In genomic region chr16:927406-927805, GRCh38 we compare ENCODE assay signal across 21 cellular contexts. TPM values are rescaled to one million over a fixed set of nuclear protein-coding genes. Genes with fewer than 3 reads are reported as not detected.
DNase-seq lines count a peak whose midpoint lies in the region; ATAC-seq, FAIRE-seq and TF ChIP-seq lines count a peak whose summit lies in the region.
"Had no signal": no experiment of that assay in that cellular context is flagged by ENCODE, and none has a peak within 500 bp of the region (broad histone marks: within the 10 kb centered on the region; RNA-seq: fewer than 3 reads in every experiment).

No MANE protein-coding gene starts in this region.

- H3K27ac Mint-ChIP-seq in natural killer cell treated with Interleukin-12 subunit alpha and Interleukin-12 subunit beta and Interleukin-15 and Interleukin-18, amount 100 ng/mL, for 72 hours: no peak overlapping the region
- H3K27ac Mint-ChIP-seq in natural killer cell (no peak overlapping the region), neural progenitor cell (no peak overlapping the region)
- H3K27ac Mint-ChIP-seq: CD4-positive, CD25-positive, alpha-beta regulatory T cell; CD8-positive, alpha-beta T cell; GM23338; H9 had no signal

- H3K9me3 Mint-ChIP-seq in natural killer cell treated with Interleukin-12 subunit alpha and Interleukin-12 subunit beta and Interleukin-15 and Interleukin-18, amount 100 ng/mL, for 72 hours: peaks cover 2% of the 10 kb centered on the region
- H3K9me3 Mint-ChIP-seq in natural killer cell (no peaks in the 10 kb centered on the region), neural progenitor cell (peaks cover 12% of the 10 kb centered on the region)

- H3K4me2 ChIP-seq in neural progenitor cell: no peak overlapping the region
- H3K4me2 ChIP-seq: BLaER1, GM23338 had no signal

- H3K79me2 ChIP-seq in neural progenitor cell (ENCODE audit: low read depth): no peaks in the 10 kb centered on the region

- H3K4me3 Mint-ChIP-seq in natural killer cell treated with Interleukin-12 subunit alpha and Interleukin-12 subunit beta and Interleukin-15 and Interleukin-18, amount 100 ng/mL, for 72 hours: no peak overlapping the region
- no peak overlapping the region for H3K4me3 Mint-ChIP-seq in natural killer cell
- H3K4me3 Mint-ChIP-seq in neural progenitor cell: no peak overlapping the region
- H3K4me3 Mint-ChIP-seq: CD4-positive, CD25-positive, alpha-beta regulatory T cell; CD8-positive, alpha-beta T cell; GM23338; H9 had no signal

- H4K20me1 ChIP-seq in neural progenitor cell (ENCODE audit: low read depth): no peaks in the 10 kb centered on the region

- intact Hi-C loops in natural killer cell (cut with micrococcal nuclease) (no loop called here), kidney (cut with DNase I) (no loop called here), spleen (cut with DNase I; ENCODE audit: low total_unique reads) (no loop called here)

- H3K4me1 ChIP-seq in kidney (ENCODE audit: control insufficient read depth in 1 of 2, insufficient read depth in 1 of 2, low read depth in 1 of 2, low read length in 2 of 2) (peaks cover 0 to 6% of the 10 kb centered on the region in 2 donors), neural progenitor cell (no peaks in the 10 kb centered on the region), spleen (no peaks in the 10 kb centered on the region)
- H3K4me1 ChIP-seq: Caco-2 had no signal

- 93 to 99% (median 97%) methylated on average over 14 to 15 of the region's 15 CpGs for WGBS in spleen, 5 donors

- H3K4me1 Mint-ChIP-seq in natural killer cell treated with Interleukin-12 subunit alpha and Interleukin-12 subunit beta and Interleukin-15 and Interleukin-18, amount 100 ng/mL, for 72 hours (ENCODE audit: low read depth in 2 of 2): no peaks in the 10 kb centered on the region
- H3K4me1 Mint-ChIP-seq in natural killer cell (no peaks in the 10 kb centered on the region), neural progenitor cell (peaks cover 20% of the 10 kb centered on the region)

- H2AFZ ChIP-seq in neural progenitor cell (replicated peaks): no peak overlapping the region
- H2AFZ ChIP-seq: GM23338 had no signal

- H3K27ac ChIP-seq in kidney (ENCODE audit: low read depth in 2 of 2, low read length in 2 of 2) (no peak overlapping the region), neural progenitor cell (no peak overlapping the region), spleen (no peak overlapping the region)
- H3K27ac ChIP-seq: BLaER1, C4-2B had no signal

- TF ChIP-seq CTCF in natural killer cell (IDR thresholded peaks at IDR 0.05) (no peak), kidney (IDR thresholded peaks at IDR 0.05; ENCODE audit: borderline replicate concordance, extremely low read depth, insufficient read depth) (no peak), neural progenitor cell (IDR thresholded peaks at IDR 0.05) (no peak), spleen (IDR thresholded peaks at IDR 0.05 in 8 of 11, conservative IDR thresholded peaks at IDR 0.05 in 3 of 11) (no peak)

- H3K9me3 ChIP-seq in kidney (ENCODE audit: control insufficient read depth in 1 of 2, low read length in 2 of 2) (no peaks in the 10 kb centered on the region), neural progenitor cell (ENCODE audit: low read depth) (no peaks in the 10 kb centered on the region), spleen (peaks cover 0 to 11% (median 4%) of the 10 kb centered on the region in 8 donors)
- H3K9me3 ChIP-seq: Caco-2 had no signal

- DNase-seq in natural killer cell treated with Interleukin-12 subunit alpha and Interleukin-12 subunit beta and Interleukin-15 and Interleukin-18, amount 100 ng/mL, for 72 hours (ENCODE audit: low spot score): peak; percentile 15
- DNase-seq in natural killer cell (no peak), kidney (peak; percentile 75), neural progenitor cell (ENCODE audit: low spot score) (peak; percentile 26), spleen (peak; percentile 41), DMS 273 (lab: John Stamatoyannopoulos, UW; ENCODE audit: unreplicated experiment) (no peak), NCI-H187 treated with DMSO at 0.1 percent for 48 hours (lab: John Stamatoyannopoulos, UW) (no peak)
- no peak for DNase-seq in activated naive CD4-positive, alpha-beta T cell treated with anti-CD3 and anti-CD28 coated beads, Interleukin-2, amount 50 U/mL, for 16 hours
- DNase-seq: Caco-2; CD4-positive, CD25-positive, alpha-beta regulatory T cell; CD8-positive, alpha-beta T cell; DMS 273 treated with DMSO at 0.1 percent for 48 hours; DMS79; EL; GDM1; H9 had no signal

- H3K36me3 ChIP-seq in kidney (ENCODE audit: control insufficient read depth in 1 of 2, insufficient read depth in 2 of 2, low read length in 2 of 2) (peaks cover 0 to 3% of the 10 kb centered on the region in 2 donors), neural progenitor cell (no peaks in the 10 kb centered on the region), spleen (peaks cover 0 to 73% (median 19%) of the 10 kb centered on the region in 6 donors)

- H3K9ac ChIP-seq in kidney (ENCODE audit: low read length in 2 of 2) (no peak overlapping the region), neural progenitor cell (no peak overlapping the region)
- H3K9ac ChIP-seq: BLaER1 had no signal

- no peak for ATAC-seq in natural killer cell treated with Interleukin-12 subunit alpha and Interleukin-12 subunit beta and Interleukin-15 and Interleukin-18, amount 100 ng/mL, for 72 hours
- ATAC-seq in natural killer cell: no peak
- ATAC-seq: CD8-positive, alpha-beta T cell; GM12878; GM23338; HCT116 had no signal

- peaks cover 8% of the 10 kb centered on the region for H3F3A ChIP-seq in neural progenitor cell (ENCODE audit: low read depth)

- FAIRE-seq in kidney (lab: Jason Lieb, UNC): no peak
- FAIRE-seq: GM12878 had no signal

- no peak for TF ChIP-seq POLR2A in spleen (IDR thresholded peaks at IDR 0.05)

- peaks cover 6% of the 10 kb centered on the region for H3K27me3 ChIP-seq in neural progenitor cell
- H3K27me3 ChIP-seq in spleen (replicated peaks in 1 of 7): no peaks in the 10 kb centered on the region
- H3K27me3 ChIP-seq: BLaER1 had no signal

- H3K36me3 Mint-ChIP-seq in natural killer cell treated with Interleukin-12 subunit alpha and Interleukin-12 subunit beta and Interleukin-15 and Interleukin-18, amount 100 ng/mL, for 72 hours: peaks cover 3% of the 10 kb centered on the region
- H3K36me3 Mint-ChIP-seq in natural killer cell: no peaks in the 10 kb centered on the region
- H3K36me3 Mint-ChIP-seq in neural progenitor cell: peaks cover 27% of the 10 kb centered on the region

- H3K4me3 ChIP-seq in kidney (ENCODE audit: low read length in 2 of 2) (no peak overlapping the region), neural progenitor cell (no peak overlapping the region), spleen (no peak overlapping the region)
- H3K4me3 ChIP-seq: BLaER1, GM12878, GM23338 had no signal

- H3K27me3 Mint-ChIP-seq in natural killer cell treated with Interleukin-12 subunit alpha and Interleukin-12 subunit beta and Interleukin-15 and Interleukin-18, amount 100 ng/mL, for 72 hours: no peaks in the 10 kb centered on the region
- no peaks in the 10 kb centered on the region for H3K27me3 Mint-ChIP-seq in natural killer cell (ENCODE audit: low read depth in 2 of 2)
- peaks cover 3% of the 10 kb centered on the region for H3K27me3 Mint-ChIP-seq in neural progenitor cell (ENCODE audit: insufficient read depth, low read depth)
- H3K27me3 Mint-ChIP-seq: CD4-positive, CD25-positive, alpha-beta regulatory T cell had no signal

RNA-seq across cellular contexts. Expression of gene LMF1, which starts 43.4 kb away (rescaled TPM):
- 10 to 100 TPM; 17.1 to 21.0 TPM for total RNA-seq in natural killer cell treated with Interleukin-12 subunit alpha and Interleukin-12 subunit beta and Interleukin-15 and Interleukin-18, amount 100 ng/mL, for 72 hours
- total RNA-seq in natural killer cell (10 to 100 TPM; 28.2 to 42.2 (median 41.2) TPM), kidney (28.6 TPM), neural progenitor cell (ENCODE audit: low replicate concordance) (3.4 and 26.8 TPM in 2 replicates), spleen (10 to 100 TPM; 22.5 to 57.6 (median 39.9) TPM)
- polyA plus RNA-seq in kidney (ENCODE audit: insufficient read depth, low read depth, low replicate concordance) (15.4 TPM), spleen (10 to 100 TPM; 10.4 to 22.6 (median 19.8) TPM)

RNA-seq across cellular contexts. Expression of gene SOX8, which starts 54.2 kb away (rescaled TPM):
- under 1 TPM in 1 of 2 donors, not detected in 1; 0.20 TPM for total RNA-seq in natural killer cell treated with Interleukin-12 subunit alpha and Interleukin-12 subunit beta and Interleukin-15 and Interleukin-18, amount 100 ng/mL, for 72 hours
- total RNA-seq in natural killer cell (not detected), kidney (1.0 TPM), neural progenitor cell (ENCODE audit: low replicate concordance) (0.75 and 3.0 TPM in 2 replicates), spleen (1 to 10 TPM in 6 of 7 donors, under 1 TPM in 1; 0.60 to 2.7 (median 1.6) TPM)
- polyA plus RNA-seq in kidney (ENCODE audit: insufficient read depth, low read depth, low replicate concordance) (0.17 TPM), spleen (1 to 10 TPM; 2.5 to 3.7 (median 2.7) TPM)
- total RNA-seq: GM12878 had no signal
- polyA plus RNA-seq: GM12878 had no signal

Comparison
In these comparisons a context has a peak if more than half of its experiments do, and no peak if none do; other contexts are left out.
1. DNase-seq: peak in natural killer cell treated with Interleukin-12 subunit alpha and Interleukin-12 subunit beta and Interleukin-15 and Interleukin-18, amount 100 ng/mL, for 72 hours (single experiment), kidney (single experiment), neural progenitor cell (single experiment) and spleen (single experiment); none in natural killer cell (single experiment), DMS 273 (single experiment), activated naive CD4-positive, alpha-beta T cell treated with anti-CD3 and anti-CD28 coated beads, Interleukin-2, amount 50 U/mL, for 16 hours (single experiment) and NCI-H187 treated with DMSO at 0.1 percent for 48 hours (single experiment).